In the genomic region with DNA sequence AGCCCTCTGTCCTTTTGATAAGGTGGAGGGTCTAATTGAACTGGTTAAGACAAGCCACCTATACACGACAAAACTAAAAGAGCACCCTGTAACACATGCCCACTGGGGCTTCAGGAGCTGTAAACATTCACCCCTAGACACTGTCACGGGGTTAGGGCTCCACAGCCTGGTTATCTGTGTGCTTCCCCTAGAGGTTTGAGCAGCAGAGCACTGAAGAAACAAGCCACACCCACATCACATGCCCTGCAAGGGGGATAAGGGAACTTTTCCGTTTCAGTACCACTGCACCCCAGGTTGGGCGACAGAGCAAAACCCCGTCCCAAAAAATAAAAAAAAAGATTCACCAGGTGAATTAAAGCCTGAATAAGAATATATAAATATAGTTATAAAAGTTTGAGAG, we compare ENCODE assay signal across 17 cellular contexts.
DNase-seq lines count a peak whose midpoint lies in the region; ATAC-seq and TF ChIP-seq lines count a peak whose summit lies in the region.
"Had no signal": no experiment of that assay in that cellular context is flagged by ENCODE, and none has a peak within 500 bp of the region (broad histone marks: within the 10 kb centered on the region; RNA-seq: fewer than 3 reads in every experiment).

No MANE protein-coding gene starts in this region.

- WGBS in endodermal cell (ENCODE audit: insufficient coverage in 1 of 2, insufficient read length in 1 of 2), 2 experiments, result 92% methylated on average over 5 of the region's 5 CpGs; no CpG with 5 or more reads in 1 of the 2 experiments

- H3K27me3 ChIP-seq in endodermal cell (ENCODE audit: control insufficient read depth, insufficient read depth, low read length, poor library complexity, severe bottlenecking), result no peaks in the 10 kb centered on the region
- no peaks in the 10 kb centered on the region for H3K27me3 ChIP-seq in MG63
- H3K27me3 ChIP-seq: esophagus muscularis mucosa had no signal

- H3K36me3 ChIP-seq in endodermal cell (ENCODE audit: control insufficient read depth, insufficient read depth, low read length) (no peaks in the 10 kb centered on the region), OCI-LY7 (ENCODE audit: insufficient read depth, low read length) (no peaks in the 10 kb centered on the region), MG63 (no peaks in the 10 kb centered on the region)
- H3K36me3 ChIP-seq: esophagus muscularis mucosa had no signal

- ATAC-seq in GM18858 (IDR thresholded peaks at IDR 0.05; ENCODE audit: unreplicated experiment) (peak; percentile 50), GM21619 (IDR thresholded peaks at IDR 0.05; ENCODE audit: unreplicated experiment) (peak; percentile 81), HG03432 (IDR thresholded peaks at IDR 0.05; ENCODE audit: unreplicated experiment) (peak; percentile 79)
- ATAC-seq: activated CD4-positive, CD25-positive, alpha-beta regulatory T cell treated with anti-CD3 and anti-CD28 coated beads, Interleukin-2, amount 50 U/mL, for 24 hours; stimulated activated effector memory CD8-positive, alpha-beta T cell treated with anti-CD3 and anti-CD28 coated beads, Interleukin-12 subunit alpha, Interleukin-12 subunit beta, amount 100 ng/mL, for 72 hours; T-cell had no signal

- no peak overlapping the region for H3K4me3 ChIP-seq in endodermal cell (ENCODE audit: low read length)
- H3K4me3 ChIP-seq in OCI-LY7 (ENCODE audit: low read depth, low read length, poor library complexity, severe bottlenecking), result no peak overlapping the region
- H3K4me3 ChIP-seq in MG63, result no peak overlapping the region
- H3K4me3 ChIP-seq: esophagus muscularis mucosa had no signal

- peaks cover 3% of the 10 kb centered on the region for H3K4me1 ChIP-seq in endodermal cell (ENCODE audit: control insufficient read depth, insufficient read depth, low read length)
- no peaks in the 10 kb centered on the region for H3K4me1 ChIP-seq in OCI-LY7 (ENCODE audit: insufficient read depth, low read length, poor library complexity, severe bottlenecking)

- peaks cover 11% of the 10 kb centered on the region for H3K4me1 Mint-ChIP-seq in endodermal cell
- H3K4me1 Mint-ChIP-seq: stimulated activated effector memory CD8-positive, alpha-beta T cell treated with anti-CD3 and anti-CD28 coated beads, Interleukin-12 subunit alpha, Interleukin-12 subunit beta, amount 100 ng/mL, for 72 hours; T-cell had no signal

- no peaks in the 10 kb centered on the region for H3K36me3 Mint-ChIP-seq in endodermal cell (ENCODE audit: low read depth)
- H3K36me3 Mint-ChIP-seq: stimulated activated effector memory CD8-positive, alpha-beta T cell treated with anti-CD3 and anti-CD28 coated beads, Interleukin-12 subunit alpha, Interleukin-12 subunit beta, amount 100 ng/mL, for 72 hours; T-cell had no signal

- H3K4me3 Mint-ChIP-seq in endodermal cell, result no peak overlapping the region
- H3K4me3 Mint-ChIP-seq: stimulated activated effector memory CD8-positive, alpha-beta T cell treated with anti-CD3 and anti-CD28 coated beads, Interleukin-12 subunit alpha, Interleukin-12 subunit beta, amount 100 ng/mL, for 72 hours; T-cell had no signal

- H3K4me2 ChIP-seq in OCI-LY7 (ENCODE audit: low read length), result no peak overlapping the region

- no peaks in the 10 kb centered on the region for H3K79me2 ChIP-seq in OCI-LY7 (ENCODE audit: insufficient read depth, low read depth, low read length)

- no peaks in the 10 kb centered on the region for H3K9me2 ChIP-seq in OCI-LY7 (ENCODE audit: insufficient read depth, low read length)

- no peaks in the 10 kb centered on the region for H4K20me1 ChIP-seq in OCI-LY7 (ENCODE audit: insufficient read depth, low read length)

- CTCF ChIA-PET in OCI-LY7 (lab: Charles Lee; ENCODE audit: unreplicated experiment), result no interaction called here

- no peak overlapping the region for H2AFZ ChIP-seq in OCI-LY7 (ENCODE audit: low read length)

- POLR2A ChIA-PET in OCI-LY7 (lab: Charles Lee), result no interaction called here

- no peak overlapping the region for H3K27ac ChIP-seq in endodermal cell (ENCODE audit: low read depth, low read length)
- no peak overlapping the region for H3K27ac ChIP-seq in OCI-LY7 (ENCODE audit: low read depth, low read length, poor library complexity, severe bottlenecking)
- H3K27ac ChIP-seq: esophagus muscularis mucosa had no signal

- TF ChIP-seq CTCF in endodermal cell (conservative IDR thresholded peaks at IDR 0.05) (peak; percentile 17), OCI-LY7 (conservative IDR thresholded peaks at IDR 0.05; ENCODE audit: low read length) (no peak)

- H3K27ac Mint-ChIP-seq in endodermal cell, result no peak overlapping the region
- H3K27ac Mint-ChIP-seq: stimulated activated effector memory CD8-positive, alpha-beta T cell treated with anti-CD3 and anti-CD28 coated beads, Interleukin-12 subunit alpha, Interleukin-12 subunit beta, amount 100 ng/mL, for 72 hours; T-cell had no signal

- intact Hi-C loops in OCI-LY7 (cut with micrococcal nuclease; ENCODE audit: unreplicated experiment), result no loop called here

- no TSS peak for BruUV-seq in OCI-LY7 (replicated peaks; lab: Mats Ljungman, UMichigan)

- DNase-seq in endodermal cell (peak; percentile 45), OCI-LY7 (ENCODE audit: low spot score) (no peak), anterior cingulate cortex (lab: John Stamatoyannopoulos, UW) (no peak), kidney glomerular epithelial cell (lab: John Stamatoyannopoulos, UW) (no peak), MG63 (no peak)
- DNase-seq: activated naive CD4-positive, alpha-beta T cell; cortex of kidney; head of caudate nucleus; NCI-H2029; NCI-H526; T-cell had no signal

- no peak overlapping the region for H3K9ac ChIP-seq in endodermal cell (ENCODE audit: extremely low read depth, low read length, poor library complexity, severe bottlenecking)

- H3K9me3 ChIP-seq in endodermal cell (ENCODE audit: control insufficient read depth, low read length) (peaks cover 4% of the 10 kb centered on the region), OCI-LY7 (ENCODE audit: low read length) (no peaks in the 10 kb centered on the region), MG63 (peaks cover 3% of the 10 kb centered on the region; the same call in 1 of the 2 replicates)

- no peaks in the 10 kb centered on the region for H3K9me3 Mint-ChIP-seq in endodermal cell

- H3K27me3 Mint-ChIP-seq in endodermal cell (ENCODE audit: insufficient read depth), result no peaks in the 10 kb centered on the region
